Comparison of ENCODE assay signal across 9 cellular contexts in the genomic region with DNA sequence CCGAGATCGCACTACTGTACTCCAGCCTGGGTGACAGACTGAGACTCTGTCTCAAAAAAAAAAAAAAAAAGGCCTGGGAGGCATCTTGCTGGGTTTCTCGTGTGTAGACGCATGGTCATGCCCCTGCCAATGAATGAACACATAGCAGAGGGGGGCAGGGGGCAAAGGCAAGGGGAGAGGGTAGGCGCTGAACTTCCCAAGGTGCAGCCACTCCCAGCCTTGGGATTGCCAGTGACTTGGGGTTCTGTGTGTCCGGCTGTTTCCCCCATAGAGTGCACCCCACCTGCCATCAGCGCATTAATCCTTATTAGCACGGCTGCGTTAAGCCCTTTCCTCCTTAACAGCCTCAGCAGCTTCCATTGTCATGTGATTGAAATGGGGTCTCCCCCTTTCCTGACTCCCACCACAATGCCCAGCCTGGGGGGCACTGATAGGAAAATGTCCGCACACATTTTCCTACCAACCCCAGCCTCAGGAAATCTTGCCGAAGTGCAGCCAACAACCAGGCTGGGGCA.
"Had no signal": no experiment of that assay in that cellular context is flagged by ENCODE, and none has a peak within 500 bp of the region (broad histone marks: within the 10 kb centered on the region; RNA-seq: fewer than 3 reads in every experiment).

No MANE protein-coding gene starts in this region.

- DNase-seq: GM23248, GOT3, H7, HFFc6, KBM-7 had no signal

- H3K27ac ChIP-seq: GM23248, HL-60, KMS-11 had no signal

- H3K36me3 ChIP-seq: HAP-1 had no signal

- H3K4me3 ChIP-seq: GM23248, HAP-1 had no signal

- H3K4me2 ChIP-seq: KMS-11 had no signal

- H3K9me3 ChIP-seq: HAP-1 had no signal

- FAIRE-seq: HepG2 had no signal

- H2AFZ ChIP-seq: GM23248 had no signal

- H3K4me1 ChIP-seq: HAP-1 had no signal
